ENCODE assay signal across 25 cellular contexts in the genomic region with DNA sequence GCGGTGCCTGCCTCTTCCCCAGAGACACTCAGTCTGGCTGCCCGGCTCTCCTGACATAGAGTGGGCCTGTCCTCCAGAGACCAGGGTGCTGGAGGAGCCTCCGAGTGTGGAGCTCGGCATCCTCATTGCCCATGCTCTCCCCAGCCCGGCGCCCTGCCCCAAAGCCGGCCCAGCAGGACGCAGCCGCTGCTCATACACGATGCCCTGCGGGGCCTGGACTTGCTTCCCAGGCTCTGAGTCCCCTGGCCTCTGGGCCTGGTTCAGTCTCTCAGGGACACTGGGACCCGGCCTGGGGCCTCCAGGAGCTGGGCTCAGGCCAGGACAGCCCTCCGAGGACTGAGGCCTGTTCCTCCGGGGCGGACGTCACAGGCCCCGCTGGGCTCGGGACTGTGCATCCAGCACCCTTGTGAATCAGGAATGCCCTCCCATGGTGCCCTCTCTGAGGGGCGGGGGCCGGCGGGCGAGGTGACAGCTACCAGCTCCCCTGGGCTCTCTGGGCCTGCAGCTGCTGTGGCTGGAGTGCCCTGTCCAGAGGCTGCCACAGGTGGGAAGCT. TPM values are rescaled to one million over a fixed set of nuclear protein-coding genes. Genes with fewer than 3 reads are reported as not detected.
DNase-seq lines count a peak whose midpoint lies in the region; ATAC-seq and TF ChIP-seq lines count a peak whose summit lies in the region.
"Had no signal": no experiment of that assay in that cellular context is flagged by ENCODE, and none has a peak within 500 bp of the region (broad histone marks: within the 10 kb centered on the region; RNA-seq: fewer than 3 reads in every experiment).

No MANE protein-coding gene starts in this region.

- H3K4me2 ChIP-seq in Karpas-422 (ENCODE audit: low read depth, low read length, poor library complexity, severe bottlenecking), result no peak overlapping the region
- H3K4me2 ChIP-seq: BLaER1 treated with 17β-estradiol and CSF1 and Interleukin-3, amounts not matched to agents 10 nM and 100 nM; PC-9 had no signal

- no peak for ATAC-seq in GM18520 (IDR thresholded peaks at IDR 0.05; ENCODE audit: unreplicated experiment)
- ATAC-seq in natural killer cell treated with Interleukin-12 subunit alpha and Interleukin-12 subunit beta and Interleukin-15 and Interleukin-18, amount 100 ng/mL, for 72 hours, result no peak

- TF ChIP-seq CTCF in right atrium auricular region (IDR thresholded peaks at IDR 0.05) (no peak), sigmoid colon (IDR thresholded peaks at IDR 0.05) (no peak)

- peaks cover 0 to 4% of the 10 kb centered on the region in 2 donors for H3K27me3 Mint-ChIP-seq in natural killer cell treated with Interleukin-12 subunit alpha and Interleukin-12 subunit beta and Interleukin-15 and Interleukin-18, amount 100 ng/mL, for 72 hours
- H3K27me3 Mint-ChIP-seq: central memory CD8-positive, alpha-beta T cell had no signal

- DNase-seq in NCI-H82 (lab: John Stamatoyannopoulos, UW) (peak; percentile 14), NCI-H82 treated with DMSO at 0.1 percent for 48 hours (lab: John Stamatoyannopoulos, UW; ENCODE audit: unreplicated experiment) (no peak), NCI-H69 (lab: John Stamatoyannopoulos, UW) (peak; percentile 14), right atrium auricular region (ENCODE audit: low spot score) (no peak), sigmoid colon (no peak), Karpas-422 (no peak)
- DNase-seq in natural killer cell treated with Interleukin-12 subunit alpha and Interleukin-12 subunit beta and Interleukin-15 and Interleukin-18, amount 100 ng/mL, for 72 hours (ENCODE audit: low spot score), result no peak
- DNase-seq: 8988T; activated gamma-delta T cell; KG1; MV-4-11; NCI-H1694 treated with DMSO at 0.1 percent for 48 hours; NCI-H774; nephron progenitor cell; small intestine; stimulated activated naive CD4-positive, alpha-beta T cell treated with Interleukin-2 at 50 U/mL for 16 hours had no signal

- no peaks in the 10 kb centered on the region for H3K27me3 ChIP-seq in right atrium auricular region
- no peaks in the 10 kb centered on the region for H3K27me3 ChIP-seq in sigmoid colon
- no peaks in the 10 kb centered on the region for H3K27me3 ChIP-seq in Karpas-422 (ENCODE audit: low read length)

- H3K9me3 Mint-ChIP-seq in natural killer cell treated with Interleukin-12 subunit alpha and Interleukin-12 subunit beta and Interleukin-15 and Interleukin-18, amount 100 ng/mL, for 72 hours, result no peaks in the 10 kb centered on the region
- H3K9me3 Mint-ChIP-seq: activated CD4-positive, alpha-beta T cell treated with anti-CD3 and anti-CD28 coated beads, Interleukin-2, amount 10 ng/mL, durations not matched to agents 7 days and 5 days; central memory CD8-positive, alpha-beta T cell; nephron progenitor cell; T-helper 1 cell treated with Interleukin-12 subunit alpha and Interleukin-12 subunit beta and Interleukin-4 antibody, amounts not matched to agents 30 μg/mL and 1 μg/mL, for 36 hours had no signal

- H3K27ac ChIP-seq in right atrium auricular region (peak overlapping the region; percentile 31 to 48), sigmoid colon (peak overlapping the region; percentile 31 to 75 (median 66)), Karpas-422 (ENCODE audit: low read length) (no peak overlapping the region)
- H3K27ac ChIP-seq: BLaER1 treated with 17β-estradiol and CSF1 and Interleukin-3, amounts not matched to agents 10 nM and 100 nM; GM23248; PC-9; SJSA1 had no signal

- no peak for TF ChIP-seq POLR2A in sigmoid colon (IDR thresholded peaks at IDR 0.05)

- no peak overlapping the region for H3K27ac Mint-ChIP-seq in natural killer cell treated with Interleukin-12 subunit alpha and Interleukin-12 subunit beta and Interleukin-15 and Interleukin-18, amount 100 ng/mL, for 72 hours
- H3K27ac Mint-ChIP-seq: activated CD4-positive, alpha-beta T cell treated with anti-CD3 and anti-CD28 coated beads, Interleukin-2, amount 10 ng/mL, durations not matched to agents 7 days and 5 days; nephron progenitor cell; T-helper 1 cell treated with Interleukin-12 subunit alpha and Interleukin-12 subunit beta and Interleukin-4 antibody, amounts not matched to agents 30 μg/mL and 1 μg/mL, for 36 hours had no signal

- no peak overlapping the region for H3K9ac ChIP-seq in Karpas-422 (ENCODE audit: low read length)
- H3K9ac ChIP-seq: GM23248 had no signal

- peaks cover 0 to 56% of the 10 kb centered on the region in 2 donors for H3K4me1 ChIP-seq in right atrium auricular region
- H3K4me1 ChIP-seq in sigmoid colon, result peaks cover 0 to 66% (median 52%) of the 10 kb centered on the region in 4 donors
- H3K4me1 ChIP-seq in Karpas-422 (ENCODE audit: low read length), result peaks cover 21% of the 10 kb centered on the region

- no peaks in the 10 kb centered on the region for H3K79me2 ChIP-seq in Karpas-422 (ENCODE audit: low read length)

- H3K36me3 Mint-ChIP-seq in natural killer cell treated with Interleukin-12 subunit alpha and Interleukin-12 subunit beta and Interleukin-15 and Interleukin-18, amount 100 ng/mL, for 72 hours, result peaks cover 8% of the 10 kb centered on the region

- no peak overlapping the region for H2AFZ ChIP-seq in Karpas-422 (ENCODE audit: low read length)
- H2AFZ ChIP-seq: GM23248, PC-9 had no signal

- TF ChIP-seq EP300 in sigmoid colon (IDR thresholded peaks at IDR 0.05), result no peak

- no peak overlapping the region for H3K4me3 ChIP-seq in right atrium auricular region
- no peak overlapping the region for H3K4me3 ChIP-seq in sigmoid colon
- H3K4me3 ChIP-seq in Karpas-422 (ENCODE audit: low read length), result no peak overlapping the region
- H3K4me3 ChIP-seq: BLaER1 treated with 17β-estradiol and CSF1 and Interleukin-3, amounts not matched to agents 10 nM and 100 nM; GM23248; PC-9; SJSA1; tibial nerve had no signal

- peaks cover 0 to 8% of the 10 kb centered on the region in 2 donors for H3K4me1 Mint-ChIP-seq in natural killer cell treated with Interleukin-12 subunit alpha and Interleukin-12 subunit beta and Interleukin-15 and Interleukin-18, amount 100 ng/mL, for 72 hours (ENCODE audit: low read depth in 2 of 2)

- peaks cover 34% of the 10 kb centered on the region for H4K20me1 ChIP-seq in Karpas-422 (ENCODE audit: insufficient read depth, low read depth, low read length)

- H3K9me2 ChIP-seq in Karpas-422 (replicated peaks; ENCODE audit: insufficient read depth, low read length), result no peaks in the 10 kb centered on the region

- WGBS in sigmoid colon, 2 donors, result 87 to 89% methylated on average over 22 of the region's 22 CpGs

- intact Hi-C loops in sigmoid colon (cut with DNase I), result loop anchor here (2.0 to 5.0 kb wide), 2 partner anchors 112 to 235 kb away; partner anchors contain the start of gene ZDHHC11B

- no peaks in the 10 kb centered on the region for H3K9me3 ChIP-seq in right atrium auricular region
- no peaks in the 10 kb centered on the region for H3K9me3 ChIP-seq in sigmoid colon
- no peaks in the 10 kb centered on the region for H3K9me3 ChIP-seq in Karpas-422 (ENCODE audit: low read length)
- H3K9me3 ChIP-seq: BLaER1 treated with 17β-estradiol and CSF1 and Interleukin-3, amounts not matched to agents 10 nM and 100 nM; SJSA1; tibial nerve had no signal

- H3K36me3 ChIP-seq in right atrium auricular region (peaks cover 5% of the 10 kb centered on the region), sigmoid colon (peaks cover 0 to 5% (median 4%) of the 10 kb centered on the region in 4 donors), Karpas-422 (ENCODE audit: insufficient read depth, low read length) (peaks cover 4% of the 10 kb centered on the region; the same call in 1 of the 2 replicates)

- H3K4me3 Mint-ChIP-seq in natural killer cell treated with Interleukin-12 subunit alpha and Interleukin-12 subunit beta and Interleukin-15 and Interleukin-18, amount 100 ng/mL, for 72 hours, result no peak overlapping the region
- H3K4me3 Mint-ChIP-seq: activated CD4-positive, alpha-beta T cell treated with anti-CD3 and anti-CD28 coated beads, Interleukin-2, amount 10 ng/mL, durations not matched to agents 7 days and 5 days; central memory CD8-positive, alpha-beta T cell; nephron progenitor cell; T-helper 1 cell treated with Interleukin-12 subunit alpha and Interleukin-12 subunit beta and Interleukin-4 antibody, amounts not matched to agents 30 μg/mL and 1 μg/mL, for 36 hours had no signal

RNA-seq across cellular contexts. Expression of gene TPPP, which starts 23.2 kb away (rescaled TPM):
- total RNA-seq in right atrium auricular region (10 to 100 TPM; 12.2 to 15.7 TPM), sigmoid colon (10 to 100 TPM in 1 of 4 donors, 1 to 10 TPM in 3; 7.1 to 15.5 (median 7.6) TPM)
- polyA plus RNA-seq in sigmoid colon, result 1 to 10 TPM in 2 of 3 donors, under 1 TPM in 1; 0.60 to 3.2 (median 2.6) TPM
- 1.6 and 1.8 TPM in 2 replicates for total RNA-seq in Karpas-422 (2014; rRNA removed; shearing (Covaris generic); ENCODE audit: low replicate concordance)
- under 1 TPM in 1 of 2 donors, not detected in 1; 0.05 TPM for total RNA-seq in natural killer cell treated with Interleukin-12 subunit alpha and Interleukin-12 subunit beta and Interleukin-15 and Interleukin-18, amount 100 ng/mL, for 72 hours
- total RNA-seq: GM23248, SJSA1 had no signal
- polyA plus RNA-seq: GM23248 had no signal

RNA-seq across cellular contexts. Expression of gene CEP72, which starts 57.8 kb away (rescaled TPM):
- 1 to 10 TPM in 1 of 2 donors, under 1 TPM in 1; 0.41 to 1.0 TPM for total RNA-seq in right atrium auricular region
- 1 to 10 TPM in 2 of 4 donors, under 1 TPM in 2; 0.36 to 5.0 (median 1.4) TPM for total RNA-seq in sigmoid colon
- 1 to 10 TPM in 2 of 3 donors, under 1 TPM in 1; 0.60 to 7.1 (median 1.6) TPM for polyA plus RNA-seq in sigmoid colon
- total RNA-seq in Karpas-422 (2014; rRNA removed; shearing (Covaris generic); ENCODE audit: low replicate concordance), result 14.6 and 22.8 TPM in 2 replicates
- total RNA-seq in natural killer cell treated with Interleukin-12 subunit alpha and Interleukin-12 subunit beta and Interleukin-15 and Interleukin-18, amount 100 ng/mL, for 72 hours, result 10 to 100 TPM; 15.3 to 58.1 TPM

Comparison
In these comparisons a context has a peak if more than half of its experiments do, and no peak if none do; other contexts are left out.
1. DNase-seq: peak in NCI-H82 (single experiment) and NCI-H69 (single experiment); none in NCI-H82 treated with DMSO at 0.1 percent for 48 hours (single experiment), right atrium auricular region (single experiment), sigmoid colon (single experiment), Karpas-422 (single experiment) and natural killer cell treated with Interleukin-12 subunit alpha and Interleukin-12 subunit beta and Interleukin-15 and Interleukin-18, amount 100 ng/mL, for 72 hours (single experiment).